24 cellular contexts compared by ENCODE assay signal in the genomic region with DNA sequence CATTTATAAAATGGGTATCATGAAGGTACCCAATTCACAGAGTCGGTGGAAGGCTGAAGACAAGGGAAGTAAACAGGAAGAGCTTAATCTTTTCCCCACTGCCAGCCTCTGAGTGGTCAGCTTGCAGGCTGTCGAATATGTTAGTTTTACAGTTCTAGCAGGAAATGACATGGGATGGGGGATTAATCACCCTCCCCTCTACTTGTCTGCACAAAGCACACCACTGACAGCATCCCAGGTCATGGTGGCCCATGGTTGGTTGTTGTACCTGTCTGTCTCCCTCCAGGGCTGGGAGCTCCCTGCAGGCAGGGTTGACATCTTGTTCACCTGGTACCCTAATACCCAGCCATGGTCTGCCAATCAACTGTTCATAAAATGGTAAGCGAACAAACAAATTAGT. TPM values are rescaled to one million over a fixed set of nuclear protein-coding genes. Genes with fewer than 3 reads are reported as not detected.
DNase-seq lines count a peak whose midpoint lies in the region; ATAC-seq and TF ChIP-seq lines count a peak whose summit lies in the region.
"Had no signal": no experiment of that assay in that cellular context is flagged by ENCODE, and none has a peak within 500 bp of the region (broad histone marks: within the 10 kb centered on the region; RNA-seq: fewer than 3 reads in every experiment).

No MANE protein-coding gene starts in this region.

- no peaks in the 10 kb centered on the region for H3K4me1 ChIP-seq in effector memory CD4-positive, alpha-beta T cell (ENCODE audit: control insufficient read depth, insufficient read depth, low read length, poor library complexity, severe bottlenecking)
- peaks cover 0 to 7% of the 10 kb centered on the region in 2 donors for H3K4me1 ChIP-seq in uterus
- H3K4me1 ChIP-seq: SJSA1 had no signal

- DNase-seq in Daoy (ENCODE audit: low read depth) (peak; percentile 50), M059J (ENCODE audit: low read depth) (peak; percentile 25), dermis blood vessel endothelial cell (peak; percentile 79), iPS DF 19.7 (ENCODE audit: low read depth, low spot score) (peak; percentile 30), posterior vena cava (ENCODE audit: low spot score) (no peak), uterus (no peak)
- DNase-seq in effector memory CD4-positive, alpha-beta T cell, result no peak
- DNase-seq: activated CD4-positive, alpha-beta T cell treated with anti-CD3 and anti-CD28 coated beads, Interleukin-2, amount 50 U/mL, for 4 hours; activated naive CD4-positive, alpha-beta T cell; DMS79 treated with DMSO at 0.1 percent for 48 hours; foreskin fibroblast; islet precursor cell; Kasumi-1; mucosa of descending colon; NCI-H1694; NCI-H526 treated with DMSO at 0.1 percent for 48 hours; stimulated activated CD4-positive, alpha-beta T cell treated with anti-CD3 and anti-CD28 coated beads, Interleukin-2, amount 100 ng/mL, for 48 hours; T-helper 17 cell had no signal

- no peaks in the 10 kb centered on the region for H3K36me3 ChIP-seq in effector memory CD4-positive, alpha-beta T cell (ENCODE audit: control insufficient read depth, insufficient read depth, low read length)
- no peaks in the 10 kb centered on the region for H3K36me3 ChIP-seq in uterus
- H3K36me3 ChIP-seq: SJSA1 had no signal

- H3K27ac ChIP-seq in effector memory CD4-positive, alpha-beta T cell (ENCODE audit: insufficient read depth, low read length, poor library complexity, severe bottlenecking), result no peak overlapping the region
- H3K27ac ChIP-seq in uterus, result no peak overlapping the region
- H3K27ac ChIP-seq: BLaER1 treated with 17β-estradiol and CSF1 and Interleukin-3, amounts not matched to agents 10 nM and 100 nM; epithelial cell of prostate; hepatocyte; SJSA1 had no signal

- no peak for ATAC-seq in GM21529 (IDR thresholded peaks at IDR 0.05; ENCODE audit: unreplicated experiment)
- ATAC-seq: mucosa of descending colon; stimulated activated memory B cell treated with anti-CD40 and anti-IgM and Interleukin-4, amounts not matched to agents 10 μg/mL and 1 μg/mL and 100 μg/mL, for 72 hours; T-helper 17 cell had no signal

- no peak for TF ChIP-seq POLR2A in uterus (IDR thresholded peaks at IDR 0.05)

- H3K9me3 ChIP-seq in effector memory CD4-positive, alpha-beta T cell (ENCODE audit: control insufficient read depth, low read length), result no peaks in the 10 kb centered on the region
- no peaks in the 10 kb centered on the region for H3K9me3 ChIP-seq in uterus
- H3K9me3 ChIP-seq: mucosa of descending colon, SJSA1 had no signal

- no peaks in the 10 kb centered on the region for H3K27me3 ChIP-seq in effector memory CD4-positive, alpha-beta T cell (replicated peaks; ENCODE audit: control insufficient read depth, insufficient read depth, low read length, poor library complexity, severe bottlenecking)
- H3K27me3 ChIP-seq in uterus, result no peaks in the 10 kb centered on the region
- H3K27me3 ChIP-seq: BLaER1 treated with 17β-estradiol and CSF1 and Interleukin-3, amounts not matched to agents 10 nM and 100 nM; hepatocyte; SJSA1 had no signal

- no peak overlapping the region for H3K4me3 ChIP-seq in effector memory CD4-positive, alpha-beta T cell (ENCODE audit: insufficient read depth, low read depth, low read length, poor library complexity, severe bottlenecking)
- no peak overlapping the region for H3K4me3 ChIP-seq in uterus
- H3K4me3 ChIP-seq: BLaER1 treated with 17β-estradiol and CSF1 and Interleukin-3, amounts not matched to agents 10 nM and 100 nM; hepatocyte; mucosa of descending colon; SJSA1 had no signal

- intact Hi-C loops in posterior vena cava (cut with DNase I) (no loop called here), uterus (cut with DNase I; ENCODE audit: low total_unique reads) (no loop called here)

- TF ChIP-seq CTCF in uterus (IDR thresholded peaks at IDR 0.05), result no peak

RNA-seq across cellular contexts. Expression of a gene that starts 55.6 kb away (rescaled TPM):
- 66.3 and 78.2 TPM in 2 replicates for total RNA-seq in Daoy (2014; rRNA removed; shearing (Covaris generic))
- total RNA-seq in M059J (2014; rRNA removed; shearing (Covaris generic)), result 0.10 and 0.20 TPM in 2 replicates
- total RNA-seq in dermis blood vessel endothelial cell, result 223 and 285 TPM in 2 replicates
- total RNA-seq in posterior vena cava, result 10 to 100 TPM; 45.4 to 52.6 TPM
- total RNA-seq in uterus, result 10 to 100 TPM; 33.9 to 72.6 (median 41.8) TPM

Comparison
In these comparisons a context has a peak if more than half of its experiments do, and no peak if none do; other contexts are left out.
1. DNase-seq: peak in Daoy (single experiment), M059J (single experiment), dermis blood vessel endothelial cell (single experiment) and iPS DF 19.7 (single experiment); none in posterior vena cava (single experiment), effector memory CD4-positive, alpha-beta T cell (0 of 3) and uterus (0 of 2).
2. RNA of a gene that starts 55.6 kb away (total RNA-seq): 223 to 285 TPM in dermis blood vessel endothelial cell, 66.3 to 78.2 TPM in Daoy, 45.4 to 52.6 TPM in posterior vena cava and 33.9 to 72.6 TPM in uterus; 0.10 to 0.20 TPM in M059J; every median in the first group is over 10 times any median in the second.